Comparison of ENCODE assay signal across 10 cellular contexts in the genomic region with DNA sequence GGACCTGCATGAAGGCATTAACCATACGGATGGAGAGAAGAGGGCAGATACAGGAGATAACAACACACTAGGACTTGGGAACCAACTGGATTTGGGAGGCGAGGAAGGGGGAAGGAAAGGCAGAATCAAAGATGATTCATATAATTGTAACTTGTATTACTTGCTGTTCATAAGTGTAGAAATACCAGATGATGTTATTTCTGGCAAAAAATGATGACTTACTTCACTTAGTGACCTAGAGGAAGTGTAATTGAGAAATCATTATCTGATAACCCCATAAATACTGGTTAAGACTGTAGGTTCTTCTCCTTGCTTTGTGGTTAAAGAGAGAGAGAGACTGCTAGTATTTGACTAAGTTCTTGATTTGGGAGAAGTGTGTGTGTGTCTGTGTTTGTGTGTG. TPM values are rescaled to one million over a fixed set of nuclear protein-coding genes. Genes with fewer than 3 reads are reported as not detected.
DNase-seq lines count a peak whose midpoint lies in the region; ATAC-seq and TF ChIP-seq lines count a peak whose summit lies in the region.
"Had no signal": no experiment of that assay in that cellular context is flagged by ENCODE, and none has a peak within 500 bp of the region (broad histone marks: within the 10 kb centered on the region; RNA-seq: fewer than 3 reads in every experiment).

No MANE protein-coding gene starts in this region.

- peaks cover 28% of the 10 kb centered on the region for H3K4me1 ChIP-seq in osteoblast (ENCODE audit: insufficient read depth, low read length)

- ATAC-seq in GM19351 (IDR thresholded peaks at IDR 0.05; ENCODE audit: unreplicated experiment) (no peak), HG03139 (IDR thresholded peaks at IDR 0.05; ENCODE audit: unreplicated experiment) (no peak)
- no peak for ATAC-seq in stimulated activated naive CD8-positive, alpha-beta T cell treated with anti-CD3 and anti-CD28 coated beads, Interleukin-15, Interleukin-2, amounts not matched to agents 100 U/mL and 50 U/mL, for 24 hours

- H3K9me3 ChIP-seq in osteoblast (ENCODE audit: low read depth, low read length), result no peaks in the 10 kb centered on the region

- DNase-seq in GF-D8 (lab: John Stamatoyannopoulos, UW), result peak; percentile 76
- DNase-seq in OCI-M1 (lab: John Stamatoyannopoulos, UW), result peak; percentile 39
- DNase-seq in dedifferentiated amniotic fluid mesenchymal stem cell (ENCODE audit: extremely low spot score), result peak; percentile 77
- no peak for DNase-seq in osteoblast (ENCODE audit: insufficient read length, low spot score, missing footprints)
- no peak for DNase-seq in foreskin melanocyte
- DNase-seq in stimulated activated naive CD8-positive, alpha-beta T cell treated with anti-CD3 and anti-CD28 coated beads, Interleukin-15, Interleukin-2, amounts not matched to agents 100 U/mL and 50 U/mL, for 24 hours, result no peak
- DNase-seq: kidney had no signal

- peak overlapping the region; percentile 34 for H2AFZ ChIP-seq in osteoblast (ENCODE audit: low read length)

- H3K4me2 ChIP-seq in osteoblast (ENCODE audit: insufficient read depth, low read length), result peak overlapping the region; percentile 59

- no peaks in the 10 kb centered on the region for H3K79me2 ChIP-seq in osteoblast (ENCODE audit: insufficient read depth, low read length)

- H3K4me3 ChIP-seq in osteoblast (ENCODE audit: insufficient read depth, low read length), result peak overlapping the region; percentile 10
- H3K4me3 ChIP-seq: skin epidermis had no signal

- H4K20me1 ChIP-seq in osteoblast (ENCODE audit: insufficient read depth, low read length), result no peaks in the 10 kb centered on the region

- no peak for TF ChIP-seq CTCF in osteoblast (IDR thresholded peaks at IDR 0.05; ENCODE audit: extremely low read depth, low read depth, low read length)

- H3K27ac ChIP-seq in osteoblast (ENCODE audit: low read depth, low read length), result peak overlapping the region; percentile 52

- H3K27me3 ChIP-seq in osteoblast (ENCODE audit: insufficient read depth, low read length), result no peaks in the 10 kb centered on the region

- H3K36me3 ChIP-seq in osteoblast (ENCODE audit: insufficient read depth, low read length), result no peaks in the 10 kb centered on the region

RNA-seq across cellular contexts. Expression of gene GK5, which starts 50.5 kb away (rescaled TPM):
- total RNA-seq in osteoblast, result 31.5 and 32.2 TPM in 2 replicates

Comparison
In these comparisons a context has a peak if more than half of its experiments do, and no peak if none do; other contexts are left out.
1. DNase-seq: peak in GF-D8 (single experiment), OCI-M1 (single experiment) and dedifferentiated amniotic fluid mesenchymal stem cell (single experiment); none in osteoblast (single experiment), foreskin melanocyte (single experiment) and stimulated activated naive CD8-positive, alpha-beta T cell treated with anti-CD3 and anti-CD28 coated beads, Interleukin-15, Interleukin-2, amounts not matched to agents 100 U/mL and 50 U/mL, for 24 hours (single experiment).